9 cellular contexts compared by ENCODE assay signal in the genomic region with DNA sequence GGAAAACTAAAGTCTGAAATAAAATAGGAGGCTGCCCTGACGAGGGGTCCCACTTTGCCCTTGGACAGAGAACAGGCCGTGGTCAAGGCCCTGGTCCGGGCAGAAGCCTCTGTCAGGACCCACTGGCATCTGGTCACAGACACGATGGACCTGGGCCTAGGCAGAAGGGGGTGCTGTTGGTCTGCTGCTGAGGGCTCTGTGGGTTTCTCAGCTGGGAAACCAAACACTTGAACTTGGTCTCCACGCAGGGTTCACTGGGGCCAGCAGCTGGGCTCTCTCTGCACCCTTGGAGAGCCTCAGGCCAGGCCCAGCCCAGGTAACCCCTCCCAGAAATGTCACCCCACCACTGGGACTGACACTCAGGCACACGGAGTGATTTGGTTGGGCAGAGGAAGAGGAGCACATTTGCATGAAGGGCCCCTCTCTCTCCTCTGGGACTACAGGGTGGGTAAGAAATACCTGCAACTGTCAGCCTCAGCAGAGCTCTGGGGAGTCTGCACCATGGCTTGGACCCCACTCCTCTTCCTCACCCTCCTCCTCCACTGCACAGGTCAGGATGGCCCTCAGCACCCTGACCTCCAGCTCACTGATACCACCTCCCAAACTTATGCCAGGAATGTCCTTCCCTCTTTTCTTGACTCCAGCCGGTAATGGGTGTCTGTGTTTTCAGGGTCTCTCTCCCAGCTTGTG. TPM values are rescaled to one million over a fixed set of nuclear protein-coding genes. Genes with fewer than 3 reads are reported as not detected.
A peak's percentile ranks its signal among the peaks of the same experiment; 100 is the strongest.
DNase-seq lines count a peak whose midpoint lies in the region; ATAC-seq and TF ChIP-seq lines count a peak whose summit lies in the region.
"Had no signal": no experiment of that assay in that cellular context is flagged by ENCODE, and none has a peak within 500 bp of the region (broad histone marks: within the 10 kb centered on the region; RNA-seq: fewer than 3 reads in every experiment).

No MANE protein-coding gene starts in this region.

- H3K36me3 ChIP-seq in GM06990 (ENCODE audit: control insufficient read depth, insufficient read depth, low read length) (no peaks in the 10 kb centered on the region), cardiac muscle cell (no peaks in the 10 kb centered on the region)
- H3K36me3 ChIP-seq: vagina had no signal

- peaks cover 4% of the 10 kb centered on the region for H3K4me1 ChIP-seq in cardiac muscle cell (ENCODE audit: low read depth)
- H3K4me1 ChIP-seq: vagina had no signal

- TF ChIP-seq CTCF in GM06990 (IDR thresholded peaks at IDR 0.05; ENCODE audit: insufficient read depth, low read length, poor library complexity, severe bottlenecking) (peak; percentile 81), NB4 (IDR thresholded peaks at IDR 0.05; ENCODE audit: low read depth, low read length) (peak; percentile 59), cardiac muscle cell (IDR thresholded peaks at IDR 0.05; ENCODE audit: low read depth, low read length) (peak; percentile 37)

- no peak for TF ChIP-seq POLR2A in NB4 (IDR thresholded peaks at IDR 0.05; ENCODE audit: extremely low read depth, insufficient read length)

- no peaks in the 10 kb centered on the region for H3K9me3 ChIP-seq in cardiac muscle cell (ENCODE audit: low read depth)
- H3K9me3 ChIP-seq: vagina had no signal

- peak; percentile 83 for DNase-seq in GM06990 (ENCODE audit: extremely low read depth, insufficient read length)
- DNase-seq in NB4 (ENCODE audit: low read depth): peak; percentile 62
- DNase-seq in cardiac muscle cell (ENCODE audit: low read depth in 1 of 2, low spot score in 1 of 2): peak; percentile 30 to 47
- DNase-seq in caudate nucleus (lab: John Stamatoyannopoulos, UW): no peak
- no peak for DNase-seq in NCI-H774 (lab: John Stamatoyannopoulos, UW)
- DNase-seq in putamen (ENCODE audit: low spot score): no peak
- no peak for DNase-seq in HCEC 1CT

- H3K27ac ChIP-seq in cardiac muscle cell: no peak overlapping the region
- H3K27ac ChIP-seq in caudate nucleus (ENCODE audit: low read depth, low read length): no peak overlapping the region
- H3K27ac ChIP-seq: vagina had no signal

- H3K27me3 ChIP-seq in GM06990 (replicated peaks; ENCODE audit: control insufficient read depth, insufficient read depth, low read length): no peaks in the 10 kb centered on the region
- peaks cover 37% of the 10 kb centered on the region for H3K27me3 ChIP-seq in cardiac muscle cell
- H3K27me3 ChIP-seq: vagina had no signal

- ATAC-seq in GM21367 (IDR thresholded peaks at IDR 0.05; ENCODE audit: unreplicated experiment): peak; percentile 51

- H3K4me3 ChIP-seq in GM06990 (replicated peaks; ENCODE audit: low read depth, low read length) (peak overlapping the region; percentile 15; the same call in 1 of the 2 replicates), NB4 (ENCODE audit: low read depth, low read length) (no peak overlapping the region), cardiac muscle cell (no peak overlapping the region)
- H3K4me3 ChIP-seq: vagina had no signal

RNA-seq across cellular contexts. Expression of a gene that starts 48.1 kb away (rescaled TPM):
- total RNA-seq in cardiac muscle cell: 32.1 and 43.6 TPM in 2 replicates
- polyA plus RNA-seq in cardiac muscle cell: 30.7 and 36.0 TPM in 2 replicates

Comparison
In these comparisons a context has a peak if more than half of its experiments do, and no peak if none do; other contexts are left out.
1. DNase-seq: peak in GM06990 (single experiment), NB4 (single experiment) and cardiac muscle cell (2 of 2); none in caudate nucleus (0 of 61), NCI-H774 (single experiment), putamen (single experiment) and HCEC 1CT (single experiment).
2. Peak in every context shown above with its lines, with median percentiles within 50 percentile points of each other: CTCF ChIP-seq.